In genomic region chr5:168227973-168228615, GRCh38 we compare ENCODE assay signal across 10 cellular contexts.
A peak's percentile ranks its signal among the peaks of the same experiment; 100 is the strongest.
DNase-seq lines count a peak whose midpoint lies in the region; ATAC-seq, FAIRE-seq and TF ChIP-seq lines count a peak whose summit lies in the region.
"Had no signal": no experiment of that assay in that cellular context is flagged by ENCODE, and none has a peak within 500 bp of the region (broad histone marks: within the 10 kb centered on the region; RNA-seq: fewer than 3 reads in every experiment).

No MANE protein-coding gene starts in this region.

- FAIRE-seq in GM12891 (lab: Jason Lieb, UNC) = peak; percentile 83

- no peak overlapping the region for H3K4me3 Mint-ChIP-seq in mesothelial cell of epicardium

- no peaks in the 10 kb centered on the region for H3K36me3 Mint-ChIP-seq in mesothelial cell of epicardium

- TF ChIP-seq CTCF in mesothelial cell of epicardium (IDR thresholded peaks at IDR 0.05; ENCODE audit: unreplicated experiment) = no peak

- no peak overlapping the region for H3K27ac Mint-ChIP-seq in mesothelial cell of epicardium

- ATAC-seq in GM21367 (IDR thresholded peaks at IDR 0.05; ENCODE audit: unreplicated experiment) (peak; percentile 100), HG03354 (IDR thresholded peaks at IDR 0.05; ENCODE audit: poor library complexity, severe bottlenecking, unreplicated experiment) (peak; percentile 100)

- H3K27me3 Mint-ChIP-seq in mesothelial cell of epicardium (ENCODE audit: low read depth) = no peaks in the 10 kb centered on the region

- no peak for TF ChIP-seq POLR2A in GM12891 (IDR thresholded peaks at IDR 0.05; ENCODE audit: low read depth, low read length)

- H3K9me3 Mint-ChIP-seq in mesothelial cell of epicardium = no peaks in the 10 kb centered on the region

- peaks cover 24% of the 10 kb centered on the region for H3K4me1 Mint-ChIP-seq in mesothelial cell of epicardium

- DNase-seq in GM12891 (ENCODE audit: insufficient read length, low spot score) (no peak), astrocyte of the hippocampus (ENCODE audit: low read depth, low spot score) (peak; percentile 16), SHP77 (lab: John Stamatoyannopoulos, UW) (no peak), NCI-H446 treated with DMSO at 0.1 percent for 48 hours (lab: John Stamatoyannopoulos, UW) (no peak), HuH-7 (ENCODE audit: low spot score) (no peak), mesothelial cell of epicardium (ENCODE audit: low spot score in 2 of 2, unreplicated experiment in 2 of 2) (no peak)
- DNase-seq: lower lobe of right lung; NK-92 treated with Interleukin-12 subunit alpha and Interleukin-12 subunit beta, amount 100 ng/mL, for 24 hours had no signal

TF ChIP-seq in GM12891, 5 proteins besides CTCF, POLR2A, EP300 and RAD21:
- TF ChIP-seq POU2F2 (IDR thresholded peaks at IDR 0.05; ENCODE audit: low read depth, low read length) = no peak
- TF ChIP-seq SPI1 (IDR thresholded peaks at IDR 0.05; ENCODE audit: low read depth, low read length) = no peak
- TF ChIP-seq TAF1 (IDR thresholded peaks at IDR 0.05; ENCODE audit: low read depth, low read length) = no peak
- no peak for TF ChIP-seq POLR2AphosphoS5 (IDR thresholded peaks at IDR 0.05; ENCODE audit: low read depth, low read length)
- TF ChIP-seq PAX5 (IDR thresholded peaks at IDR 0.05; ENCODE audit: insufficient read depth, low read length, severe bottlenecking) = no peak
